In the genomic region with DNA sequence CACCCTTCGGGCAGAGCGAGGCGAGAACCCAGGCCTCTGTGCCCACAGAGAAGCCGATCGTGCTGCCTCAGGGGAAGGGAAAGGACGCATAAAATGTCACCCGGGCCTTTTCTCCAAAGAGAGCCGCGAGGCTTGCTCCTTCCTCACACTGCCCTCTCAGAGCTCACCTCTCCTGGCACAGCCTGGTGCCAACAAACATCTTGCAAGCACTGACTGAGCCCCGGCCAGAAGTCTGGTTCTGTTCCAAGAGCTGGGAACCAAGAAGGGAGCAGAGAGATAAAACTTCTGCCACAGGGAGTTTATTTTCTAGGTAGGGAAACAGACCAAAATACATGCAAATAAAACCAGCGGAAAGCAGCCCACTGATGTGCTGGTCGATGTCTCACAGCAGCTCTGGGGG, we compare ENCODE assay signal across 16 cellular contexts.
"Had no signal": no experiment of that assay in that cellular context is flagged by ENCODE, and none has a peak within 500 bp of the region (broad histone marks: within the 10 kb centered on the region; RNA-seq: fewer than 3 reads in every experiment).

No MANE protein-coding gene starts in this region.

- H3K9me3 ChIP-seq: ascending aorta, right lobe of liver, thoracic aorta had no signal

- ATAC-seq: right lobe of liver, SK-N-SH treated with all-trans-retinoic acid at 6 μM for 48 hours, T-cell had no signal

- H3K27me3 ChIP-seq: ascending aorta, right lobe of liver had no signal

- H3K4me3 ChIP-seq: ascending aorta, lung, right lobe of liver, smooth muscle cell, thoracic aorta had no signal

- H3K36me3 ChIP-seq: right lobe of liver, thoracic aorta had no signal

- H3K27ac ChIP-seq: ascending aorta, right lobe of liver, thoracic aorta had no signal

- DNase-seq: activated CD4-positive, alpha-beta memory T cell treated with anti-CD3 and anti-CD28 coated beads, Interleukin-2, amount 10 ng/mL, durations not matched to agents 7 days and 5 days; activated CD4-positive, alpha-beta T cell treated with anti-CD3 and anti-CD28 coated beads for 48 hours; activated CD4-positive, CD25-positive, alpha-beta regulatory T cell; activated naive CD4-positive, alpha-beta T cell treated with anti-CD3 and anti-CD28 coated beads, Interleukin-2, amount 10 ng/mL, durations not matched to agents 7 days and 5 days; activated T-cell treated with anti-CD3 and anti-CD28 coated beads, Interleukin-2, amount 50 U/mL, for 24 hours; effector CD8-positive, alpha-beta T cell; nephron progenitor cell; right lobe of liver; stimulated activated CD4-positive, alpha-beta T cell treated with anti-CD3 and anti-CD28 coated beads, Interleukin-4, amount 100 ng/mL, for 1 hour; T-cell; T-helper 9 cell had no signal
